In the genomic region with DNA sequence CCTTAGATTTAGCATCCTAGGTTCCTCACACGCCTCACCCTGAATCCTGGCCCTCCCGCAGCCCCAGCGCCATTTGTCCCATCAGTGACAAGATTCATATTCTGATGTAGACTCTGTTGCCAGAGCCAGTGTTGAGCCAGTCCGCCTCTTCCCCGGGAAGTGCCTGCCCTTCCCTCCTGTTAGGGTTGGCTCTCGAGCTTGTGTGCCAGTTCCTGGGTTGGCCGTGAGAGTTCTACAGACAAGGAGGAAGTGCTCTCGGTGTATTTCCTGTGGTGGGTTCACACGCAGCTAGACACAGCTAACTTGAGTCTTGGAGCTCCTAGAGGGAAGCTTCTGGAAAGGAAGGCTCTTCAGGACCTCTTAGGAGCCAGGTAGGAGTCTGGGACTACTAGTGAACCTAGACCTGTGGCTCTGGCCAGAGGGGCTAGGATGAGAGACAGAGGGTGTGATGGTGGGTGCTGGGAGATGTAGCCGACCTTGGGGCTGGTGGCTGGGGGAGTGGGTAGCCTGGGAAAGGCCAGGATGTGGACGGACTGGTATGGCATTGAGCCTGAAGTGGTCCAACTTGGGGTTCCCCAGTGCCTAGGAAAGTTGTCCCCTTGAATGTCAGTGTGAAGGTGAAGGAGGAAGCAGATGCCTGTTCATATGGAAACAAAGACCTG, we compare ENCODE assay signal across 8 cellular contexts. TPM values are rescaled to one million over a fixed set of nuclear protein-coding genes. Genes with fewer than 3 reads are reported as not detected.
DNase-seq lines count a peak whose midpoint lies in the region; ATAC-seq and TF ChIP-seq lines count a peak whose summit lies in the region.

Gene IL18BP, plus strand, starts transcription at position 261 of the 662 bp plus-strand sequence. CDS start 1,076 bp downstream, outside the sequence.

- peaks cover 46% of the 10 kb centered on the region for H3K4me1 ChIP-seq in left ventricle myocardium inferior

- no peak for TF ChIP-seq CTCF in left ventricle myocardium inferior (IDR thresholded peaks at IDR 0.05; ENCODE audit: borderline replicate concordance)

- H3K36me3 ChIP-seq in left ventricle myocardium inferior, result peaks cover 28% of the 10 kb centered on the region

- peak within 1 kb of the TSS; percentile 85 for H3K27ac Mint-ChIP-seq in activated CD4-positive, alpha-beta memory T cell treated with anti-CD3 and anti-CD28 coated beads, Interleukin-2, amount 10 ng/mL, durations not matched to agents 7 days and 5 days
- peak within 1 kb of the TSS; percentile 96 for H3K27ac Mint-ChIP-seq in stimulated activated naive B cell treated with anti-CD40 and anti-IgM and Interleukin-4, amounts not matched to agents 10 μg/mL and 1 μg/mL and 100 μg/mL, for 72 hours

- H3K27me3 ChIP-seq in left ventricle myocardium inferior (ENCODE audit: low read depth), result no peaks in the 10 kb centered on the region

- peak within 1 kb of the TSS; percentile 70 for H3K4me3 Mint-ChIP-seq in activated CD4-positive, alpha-beta memory T cell treated with anti-CD3 and anti-CD28 coated beads, Interleukin-2, amount 10 ng/mL, durations not matched to agents 7 days and 5 days
- peak within 1 kb of the TSS; percentile 64 to 69 for H3K4me3 Mint-ChIP-seq in stimulated activated naive B cell treated with anti-CD40 and anti-IgM and Interleukin-4, amounts not matched to agents 10 μg/mL and 1 μg/mL and 100 μg/mL, for 72 hours

- no peaks in the 10 kb centered on the region for H3K27me3 Mint-ChIP-seq in activated CD4-positive, alpha-beta memory T cell treated with anti-CD3 and anti-CD28 coated beads, Interleukin-2, amount 10 ng/mL, durations not matched to agents 7 days and 5 days
- no peaks in the 10 kb centered on the region for H3K27me3 Mint-ChIP-seq in stimulated activated naive B cell treated with anti-CD40 and anti-IgM and Interleukin-4, amounts not matched to agents 10 μg/mL and 1 μg/mL and 100 μg/mL, for 72 hours

- DNase-seq in stimulated activated CD8-positive, alpha-beta memory T cell treated with anti-CD3 and anti-CD28 coated beads, Interleukin-12 subunit alpha, Interleukin-12 subunit beta, amount 100 ng/mL, for 1 hour (ENCODE audit: low read depth), result peak; percentile 12
- no peak for DNase-seq in stimulated activated CD8-positive, alpha-beta memory T cell treated with anti-CD3 and anti-CD28 coated beads, Interleukin-4, amount 100 ng/mL, for 48 hours
- DNase-seq in activated CD4-positive, alpha-beta memory T cell treated with anti-CD3 and anti-CD28 coated beads, Interleukin-2, amount 10 ng/mL, durations not matched to agents 7 days and 5 days, result peak; percentile 59
- DNase-seq in left ventricle myocardium inferior (no peak), NCI-H345 (lab: John Stamatoyannopoulos, UW) (no peak), NCI-H524 (lab: John Stamatoyannopoulos, UW) (no peak)
- DNase-seq in stimulated activated naive B cell treated with anti-CD40 and anti-IgM and Interleukin-4, amounts not matched to agents 10 μg/mL and 1 μg/mL and 100 μg/mL, for 72 hours, result no peak

- no peaks in the 10 kb centered on the region for H3K9me3 Mint-ChIP-seq in activated CD4-positive, alpha-beta memory T cell treated with anti-CD3 and anti-CD28 coated beads, Interleukin-2, amount 10 ng/mL, durations not matched to agents 7 days and 5 days
- H3K9me3 Mint-ChIP-seq in stimulated activated naive B cell treated with anti-CD40 and anti-IgM and Interleukin-4, amounts not matched to agents 10 μg/mL and 1 μg/mL and 100 μg/mL, for 72 hours, result peaks cover 4 to 6% of the 10 kb centered on the region in 2 donors

- H3K9me3 ChIP-seq in left ventricle myocardium inferior (replicated peaks), result no peaks in the 10 kb centered on the region

- ATAC-seq in stimulated activated naive B cell treated with anti-CD40 and anti-IgM and Interleukin-4, amounts not matched to agents 10 μg/mL and 1 μg/mL and 100 μg/mL, for 72 hours (replicated peaks), result peak; percentile 72 to 74
- no peak for ATAC-seq in HG02970 (IDR thresholded peaks at IDR 0.05; ENCODE audit: low FRiP score, unreplicated experiment)

- POLR2A ChIA-PET in activated CD4-positive, alpha-beta memory T cell treated with anti-CD3 and anti-CD28 coated beads, Interleukin-2, amount 10 ng/mL, durations not matched to agents 7 days and 5 days (lab: Charles Lee), result interaction anchor here (0.7 to 2.0 kb wide), 9 partner anchors 9 to 70 kb away, joined by 3 to 8 read pairs (median 4); partner anchors contain the start of genes RNF121 and XNDC1N

- H3K27ac ChIP-seq in left ventricle myocardium inferior (replicated peaks), result peak within 1 kb of the TSS; percentile 82

- intact Hi-C loops in left ventricle myocardium inferior (cut with micrococcal nuclease), result no loop called here

- CTCF ChIA-PET in activated CD4-positive, alpha-beta memory T cell treated with anti-CD3 and anti-CD28 coated beads, Interleukin-2, amount 10 ng/mL, durations not matched to agents 7 days and 5 days (lab: Charles Lee), result interaction anchor here (1.0 to 2.5 kb wide), 7 partner anchors 21 to 436 kb away, joined by 3 to 11 read pairs (median 4); partner anchors contain the start of genes CLPB and RNF121

- H3K36me3 Mint-ChIP-seq in activated CD4-positive, alpha-beta memory T cell treated with anti-CD3 and anti-CD28 coated beads, Interleukin-2, amount 10 ng/mL, durations not matched to agents 7 days and 5 days (ENCODE audit: low read depth), result peaks cover 32% of the 10 kb centered on the region
- peaks cover 63 to 87% of the 10 kb centered on the region in 2 donors for H3K36me3 Mint-ChIP-seq in stimulated activated naive B cell treated with anti-CD40 and anti-IgM and Interleukin-4, amounts not matched to agents 10 μg/mL and 1 μg/mL and 100 μg/mL, for 72 hours

- peak within 1 kb of the TSS; percentile 57 for H3K4me3 ChIP-seq in left ventricle myocardium inferior

- H3K4me1 Mint-ChIP-seq in activated CD4-positive, alpha-beta memory T cell treated with anti-CD3 and anti-CD28 coated beads, Interleukin-2, amount 10 ng/mL, durations not matched to agents 7 days and 5 days, result peaks cover 23% of the 10 kb centered on the region
- peaks cover 50 to 72% of the 10 kb centered on the region in 2 donors for H3K4me1 Mint-ChIP-seq in stimulated activated naive B cell treated with anti-CD40 and anti-IgM and Interleukin-4, amounts not matched to agents 10 μg/mL and 1 μg/mL and 100 μg/mL, for 72 hours

RNA-seq across cellular contexts. Expression of gene IL18BP, which starts in this region (rescaled TPM):
- 10 to 100 TPM; 12.4 to 14.0 TPM for total RNA-seq in activated CD4-positive, alpha-beta memory T cell treated with anti-CD3 and anti-CD28 coated beads, Interleukin-2, amount 10 ng/mL, durations not matched to agents 7 days and 5 days
- total RNA-seq in left ventricle myocardium inferior, result 4.9 TPM

Comparison
In these comparisons a context has a peak if more than half of its experiments do, and no peak if none do; other contexts are left out.
1. DNase-seq: peak in stimulated activated CD8-positive, alpha-beta memory T cell treated with anti-CD3 and anti-CD28 coated beads, Interleukin-12 subunit alpha, Interleukin-12 subunit beta, amount 100 ng/mL, for 1 hour (single experiment) and activated CD4-positive, alpha-beta memory T cell treated with anti-CD3 and anti-CD28 coated beads, Interleukin-2, amount 10 ng/mL, durations not matched to agents 7 days and 5 days (single experiment); none in stimulated activated CD8-positive, alpha-beta memory T cell treated with anti-CD3 and anti-CD28 coated beads, Interleukin-4, amount 100 ng/mL, for 48 hours (single experiment), left ventricle myocardium inferior (single experiment), stimulated activated naive B cell treated with anti-CD40 and anti-IgM and Interleukin-4, amounts not matched to agents 10 μg/mL and 1 μg/mL and 100 μg/mL, for 72 hours (single experiment), NCI-H345 (single experiment) and NCI-H524 (0 of 2).